In genomic region chr10:923844-924523, GRCh38 we compare ENCODE assay signal across 1 cellular context.
A peak's percentile ranks its signal among the peaks of the same experiment; 100 is the strongest.
TF ChIP-seq lines count a peak whose summit lies in the region.

No MANE protein-coding gene starts in this region.

TF ChIP-seq in K562, 482 proteins besides CTCF, POLR2A, EP300 and RAD21:
- TF ChIP-seq, protein P1, sequence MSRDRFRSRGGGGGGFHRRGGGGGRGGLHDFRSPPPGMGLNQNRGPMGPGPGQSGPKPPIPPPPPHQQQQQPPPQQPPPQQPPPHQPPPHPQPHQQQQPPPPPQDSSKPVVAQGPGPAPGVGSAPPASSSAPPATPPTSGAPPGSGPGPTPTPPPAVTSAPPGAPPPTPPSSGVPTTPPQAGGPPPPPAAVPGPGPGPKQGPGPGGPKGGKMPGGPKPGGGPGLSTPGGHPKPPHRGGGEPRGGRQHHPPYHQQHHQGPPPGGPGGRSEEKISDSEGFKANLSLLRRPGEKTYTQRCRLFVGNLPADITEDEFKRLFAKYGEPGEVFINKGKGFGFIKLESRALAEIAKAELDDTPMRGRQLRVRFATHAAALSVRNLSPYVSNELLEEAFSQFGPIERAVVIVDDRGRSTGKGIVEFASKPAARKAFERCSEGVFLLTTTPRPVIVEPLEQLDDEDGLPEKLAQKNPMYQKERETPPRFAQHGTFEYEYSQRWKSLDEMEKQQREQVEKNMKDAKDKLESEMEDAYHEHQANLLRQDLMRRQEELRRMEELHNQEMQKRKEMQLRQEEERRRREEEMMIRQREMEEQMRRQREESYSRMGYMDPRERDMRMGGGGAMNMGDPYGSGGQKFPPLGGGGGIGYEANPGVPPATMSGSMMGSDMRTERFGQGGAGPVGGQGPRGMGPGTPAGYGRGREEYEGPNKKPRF (IDR thresholded peaks at IDR 0.05; ENCODE audit: low read depth, low read length): no peak
- peak; percentile 38 for TF ChIP-seq RBM25 (IDR thresholded peaks at IDR 0.05; ENCODE audit: low read depth, low read length, severe bottlenecking)
- TF ChIP-seq ZNF121 (CRISPR knock-in tag; conservative IDR thresholded peaks at IDR 0.05): peak; percentile 51
